ENCODE assay signal across 17 cellular contexts in the genomic region with DNA sequence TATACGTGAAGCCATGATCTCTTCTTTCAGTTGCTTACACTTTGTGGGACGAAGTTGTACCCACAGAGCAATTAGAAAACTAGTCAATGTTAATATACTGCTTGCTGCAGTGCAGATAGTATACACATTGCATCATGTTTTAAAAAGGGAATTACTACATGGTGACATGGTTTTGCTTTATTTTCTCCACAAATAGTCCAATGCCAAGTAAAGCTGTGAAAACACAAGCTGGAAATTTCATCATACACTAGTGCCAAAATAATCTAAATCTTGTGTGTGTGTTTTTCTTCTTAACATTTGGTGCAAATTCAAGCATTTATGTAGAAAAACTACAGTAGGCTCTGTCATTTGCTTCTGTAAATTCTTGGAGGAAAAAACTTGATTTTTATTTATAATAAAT.
"Had no signal": no experiment of that assay in that cellular context is flagged by ENCODE, and none has a peak within 500 bp of the region (broad histone marks: within the 10 kb centered on the region; RNA-seq: fewer than 3 reads in every experiment).

No MANE protein-coding gene starts in this region.

- H3K27ac ChIP-seq: epithelial cell of prostate, skin epidermis, thyroid gland had no signal

- H3K27me3 ChIP-seq: thyroid gland had no signal

- ATAC-seq: activated CD8-positive, alpha-beta T cell treated with anti-CD3 and anti-CD28 coated beads for 36 hours; activated naive CD4-positive, alpha-beta T cell treated with anti-CD3 and anti-CD28 coated beads, Interleukin-2, amount 50 U/mL, for 72 hours; activated T-cell treated with anti-CD3 and anti-CD28 coated beads, Interleukin-2, amount 50 U/mL, for 4 hours; natural killer cell treated with Interleukin-12 subunit alpha and Interleukin-12 subunit beta and Interleukin-15 and Interleukin-18, amount 100 ng/mL, for 72 hours; stimulated activated naive CD8-positive, alpha-beta T cell treated with anti-CD3 and anti-CD28 coated beads, Interleukin-15, amount 100 ng/mL, for 72 hours; T-helper 17 cell; WTC11 had no signal

- H3K4me3 ChIP-seq: skin epidermis, thyroid gland had no signal

- H3K9me3 ChIP-seq: thyroid gland had no signal

- H3K4me1 ChIP-seq: thyroid gland had no signal

- DNase-seq: activated CD4-positive, alpha-beta T cell treated with anti-CD3 and anti-CD28 coated beads for 4 hours; activated CD8-positive, alpha-beta T cell treated with anti-CD3 and anti-CD28 coated beads for 36 hours; activated effector memory CD4-positive, alpha-beta T cell treated with anti-CD3 and anti-CD28 coated beads, Interleukin-2, amount 50 U/mL, for 16 hours; activated T-cell treated with anti-CD3 and anti-CD28 coated beads, Interleukin-2, amount 50 U/mL, for 4 hours; amniotic stem cell; cerebellar nuclear complex; foreskin melanocyte; head of caudate nucleus; nucleus accumbens; stimulated activated naive CD8-positive, alpha-beta T cell treated with anti-CD3 and anti-CD28 coated beads, Interleukin-15, amount 100 ng/mL, for 72 hours; T-helper 17 cell; thyroid gland had no signal

- H3K36me3 ChIP-seq: thyroid gland had no signal
